In the genomic region with DNA sequence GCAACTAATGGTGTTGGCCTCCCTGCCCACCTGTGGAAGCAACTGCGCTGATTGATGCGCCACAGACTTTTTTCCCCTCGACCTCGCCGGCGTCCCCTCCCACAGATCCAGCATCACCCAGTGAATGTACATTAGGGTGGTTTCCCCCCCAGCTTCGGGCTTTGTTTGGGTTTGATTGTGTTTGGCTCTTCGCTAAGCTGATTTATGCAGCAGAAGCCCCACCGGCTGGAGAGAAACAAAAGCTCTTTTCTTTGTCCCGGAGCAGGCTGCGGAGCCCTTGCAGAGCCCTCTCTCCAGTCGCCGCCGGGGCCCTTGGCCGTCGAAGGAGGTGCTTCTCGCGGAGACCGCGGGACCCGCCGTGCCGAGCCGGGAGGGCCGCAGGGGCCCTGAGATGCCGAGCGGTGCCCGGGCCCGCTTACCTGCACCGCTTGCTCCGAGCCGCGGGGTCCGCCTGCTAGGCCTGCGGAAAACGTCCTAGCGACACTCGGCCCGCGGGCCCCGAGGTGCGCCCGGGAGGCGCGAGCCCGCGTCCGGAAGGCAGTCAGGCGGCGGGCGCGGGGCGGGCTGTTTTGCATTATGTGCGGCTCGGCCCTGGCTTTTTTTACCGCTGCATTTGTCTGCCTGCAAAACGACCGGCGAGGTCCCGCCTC, we compare ENCODE assay signal across 1 cellular context.
TF ChIP-seq lines count a peak whose summit lies in the region.

No MANE protein-coding gene starts in this region.

TF ChIP-seq in H1, 55 proteins besides CTCF, POLR2A, EP300 and RAD21:
- TF ChIP-seq, protein P1, sequence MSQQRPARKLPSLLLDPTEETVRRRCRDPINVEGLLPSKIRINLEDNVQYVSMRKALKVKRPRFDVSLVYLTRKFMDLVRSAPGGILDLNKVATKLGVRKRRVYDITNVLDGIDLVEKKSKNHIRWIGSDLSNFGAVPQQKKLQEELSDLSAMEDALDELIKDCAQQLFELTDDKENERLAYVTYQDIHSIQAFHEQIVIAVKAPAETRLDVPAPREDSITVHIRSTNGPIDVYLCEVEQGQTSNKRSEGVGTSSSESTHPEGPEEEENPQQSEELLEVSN (IDR thresholded peaks at IDR 0.05): peak; percentile 41; the same call in 1 of the 2 replicates
- TF ChIP-seq SAP30 (IDR thresholded peaks at IDR 0.05; ENCODE audit: insufficient read depth, insufficient replicate concordance, low read length): peak; percentile 62
- TF ChIP-seq CHD1 (IDR thresholded peaks at IDR 0.05; ENCODE audit: low read depth, low read length): 0 out of 2 replicates have a peak, but pooled peaks have one; percentile 29
- TF ChIP-seq POU5F1 (IDR thresholded peaks at IDR 0.05; ENCODE audit: low read depth, low read length): no peak
- peak; percentile 9 for TF ChIP-seq NANOG (IDR thresholded peaks at IDR 0.05; ENCODE audit: insufficient read depth, low read depth, low read length, poor library complexity, severe bottlenecking)
- TF ChIP-seq POLR2AphosphoS5 (IDR thresholded peaks at IDR 0.05; ENCODE audit: low read depth, low read length): 0 out of 2 replicates have a peak, but pooled peaks have one; percentile 48
- TF ChIP-seq RNF2 (IDR thresholded peaks at IDR 0.05; ENCODE audit: borderline replicate concordance, low read depth, low read length, missing control alignments, poor library complexity, severe bottlenecking): no peak
- TF ChIP-seq SIN3A (conservative IDR thresholded peaks at IDR 0.05 in 1 of 2, IDR thresholded peaks at IDR 0.05 in 1 of 2; ENCODE audit: low read depth in 1 of 2, low read length in 2 of 2): peak in 1 of 2 experiments; percentile 0; a peak in 1 of 4 replicates
- TF ChIP-seq CTBP2 (IDR thresholded peaks at IDR 0.05; ENCODE audit: borderline replicate concordance, insufficient read depth, insufficient read length, low read length): peak; percentile 31
- peak; percentile 28; the same call in 1 of the 2 replicates for TF ChIP-seq RBBP5 (IDR thresholded peaks at IDR 0.05; ENCODE audit: borderline replicate concordance, low read depth, low read length)
- no peak for TF ChIP-seq GTF2F1 (IDR thresholded peaks at IDR 0.05; ENCODE audit: borderline replicate concordance, low read depth, low read length)
- no peak for TF ChIP-seq MAFK (IDR thresholded peaks at IDR 0.05; ENCODE audit: low read depth, low read length)
- TF ChIP-seq, protein P2, sequence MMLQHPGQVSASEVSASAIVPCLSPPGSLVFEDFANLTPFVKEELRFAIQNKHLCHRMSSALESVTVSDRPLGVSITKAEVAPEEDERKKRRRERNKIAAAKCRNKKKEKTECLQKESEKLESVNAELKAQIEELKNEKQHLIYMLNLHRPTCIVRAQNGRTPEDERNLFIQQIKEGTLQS (IDR thresholded peaks at IDR 0.05; ENCODE audit: insufficient read depth, low read depth, low read length): no peak
- no peak for TF ChIP-seq GABPA (IDR thresholded peaks at IDR 0.05; ENCODE audit: borderline replicate concordance, insufficient read depth, low read length)
- 0 out of 2 replicates have a peak, but pooled peaks have one; percentile 5 for TF ChIP-seq YY1 (IDR thresholded peaks at IDR 0.05; ENCODE audit: low read depth, low read length)
- TF ChIP-seq PHF8 (conservative IDR thresholded peaks at IDR 0.05; ENCODE audit: low read depth, low read length): peak; percentile 58
- no peak for TF ChIP-seq SIRT6 (IDR thresholded peaks at IDR 0.05; ENCODE audit: low read length)
- TF ChIP-seq EZH2 (IDR thresholded peaks at IDR 0.05; ENCODE audit: low read depth, low read length, severe bottlenecking): peak; percentile 44
- peak; percentile 7 for TF ChIP-seq KDM4A (IDR thresholded peaks at IDR 0.05; ENCODE audit: low read depth, low read length, severe bottlenecking)
- TF ChIP-seq TAF1 (IDR thresholded peaks at IDR 0.05; ENCODE audit: low read depth, low read length): peak; percentile 60
- TF ChIP-seq TAF7 (optimal IDR thresholded peaks at IDR 0.05; ENCODE audit: borderline replicate concordance, low read depth, low read length): peak; percentile 52
